23 cellular contexts compared by ENCODE assay signal in the genomic region with DNA sequence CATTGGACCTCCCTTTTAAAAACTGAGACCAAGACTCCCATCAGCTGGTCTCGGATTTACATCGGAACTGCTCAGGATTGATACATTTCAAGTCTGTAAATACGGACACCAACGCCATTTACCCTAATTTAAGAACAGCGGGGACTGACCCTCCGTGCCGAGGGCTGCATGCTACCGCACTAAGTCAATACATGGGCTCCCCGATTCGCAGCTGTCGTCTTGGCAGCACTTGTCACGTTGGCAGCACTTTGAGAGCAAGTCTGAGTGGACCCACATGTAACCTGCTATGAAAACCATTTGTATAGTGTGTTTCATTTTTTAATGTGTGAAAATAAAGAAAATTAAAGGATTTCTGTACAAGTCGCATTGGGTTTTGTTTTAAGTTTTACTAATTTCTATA.
A peak's percentile ranks its signal among the peaks of the same experiment; 100 is the strongest.
DNase-seq lines count a peak whose midpoint lies in the region; ATAC-seq lines count a peak whose summit lies in the region.
"Had no signal": no experiment of that assay in that cellular context is flagged by ENCODE, and none has a peak within 500 bp of the region (broad histone marks: within the 10 kb centered on the region; RNA-seq: fewer than 3 reads in every experiment).

No MANE protein-coding gene starts in this region.

- H3K4me3 Mint-ChIP-seq in activated naive CD8-positive, alpha-beta T cell, result no peak overlapping the region
- H3K4me3 Mint-ChIP-seq in activated naive CD8-positive, alpha-beta T cell treated with anti-CD3 and anti-CD28 coated beads, Interleukin-2, amount 50 U/mL, for 24 hours, result no peak overlapping the region
- no peak overlapping the region for H3K4me3 Mint-ChIP-seq in stimulated activated effector memory CD8-positive, alpha-beta T cell treated with anti-CD3 and anti-CD28 coated beads, Interleukin-12 subunit alpha, Interleukin-12 subunit beta, amount 100 ng/mL, for 72 hours
- H3K4me3 Mint-ChIP-seq: CD4-positive, alpha-beta memory T cell had no signal

- H3K27ac Mint-ChIP-seq in activated naive CD8-positive, alpha-beta T cell, result peak overlapping the region; percentile 2
- no peak overlapping the region for H3K27ac Mint-ChIP-seq in activated naive CD8-positive, alpha-beta T cell treated with anti-CD3 and anti-CD28 coated beads, Interleukin-2, amount 50 U/mL, for 24 hours
- H3K27ac Mint-ChIP-seq in stimulated activated effector memory CD8-positive, alpha-beta T cell treated with anti-CD3 and anti-CD28 coated beads, Interleukin-12 subunit alpha, Interleukin-12 subunit beta, amount 100 ng/mL, for 72 hours, result peak overlapping the region; percentile 61

- no peaks in the 10 kb centered on the region for H3K9me3 Mint-ChIP-seq in activated naive CD8-positive, alpha-beta T cell (ENCODE audit: low read depth)
- H3K9me3 Mint-ChIP-seq in activated naive CD8-positive, alpha-beta T cell treated with anti-CD3 and anti-CD28 coated beads, Interleukin-2, amount 50 U/mL, for 24 hours, result no peaks in the 10 kb centered on the region
- no peaks in the 10 kb centered on the region for H3K9me3 Mint-ChIP-seq in stimulated activated effector memory CD8-positive, alpha-beta T cell treated with anti-CD3 and anti-CD28 coated beads, Interleukin-12 subunit alpha, Interleukin-12 subunit beta, amount 100 ng/mL, for 72 hours
- H3K9me3 Mint-ChIP-seq: CD4-positive, alpha-beta memory T cell had no signal

- DNase-seq in activated naive CD8-positive, alpha-beta T cell treated with anti-CD3 and anti-CD28 coated beads, Interleukin-2, amount 50 U/mL, for 24 hours, result no peak
- DNase-seq in SK-N-MC (ENCODE audit: low read depth, low spot score), result no peak
- DNase-seq in stimulated activated effector memory CD8-positive, alpha-beta T cell treated with anti-CD3 and anti-CD28 coated beads, Interleukin-12 subunit alpha, Interleukin-12 subunit beta, amount 100 ng/mL, for 72 hours (ENCODE audit: low spot score in 2 of 2), result no peak
- no peak for DNase-seq in dedifferentiated amniotic fluid mesenchymal stem cell (ENCODE audit: extremely low spot score)
- DNase-seq in activated CD8-positive, alpha-beta memory T cell treated with anti-CD3 and anti-CD28 coated beads for 24 hours, result no peak
- DNase-seq in T-helper 9 cell, result no peak
- DNase-seq: BE2C; CD4-positive, alpha-beta memory T cell; DMS153; EL; GOT3; KG1; MV-4-11; NCI-H1417 treated with DMSO at 0.1 percent for 48 hours; NCI-H1930; NCI-H226; NCI-H524; NCI-H82; PC-3; RPMI8226; SHP77 treated with DMSO at 0.1 percent for 48 hours had no signal

- no peaks in the 10 kb centered on the region for H3K27me3 Mint-ChIP-seq in activated naive CD8-positive, alpha-beta T cell
- no peaks in the 10 kb centered on the region for H3K27me3 Mint-ChIP-seq in activated naive CD8-positive, alpha-beta T cell treated with anti-CD3 and anti-CD28 coated beads, Interleukin-2, amount 50 U/mL, for 24 hours
- H3K27me3 Mint-ChIP-seq: CD4-positive, alpha-beta memory T cell had no signal

- H3K27ac ChIP-seq in SK-N-MC, result peak overlapping the region; percentile 68
- peak overlapping the region; percentile 19 for H3K27ac ChIP-seq in iPS-20b (ENCODE audit: low read length)

- H3K9ac ChIP-seq in SK-N-MC (ENCODE audit: insufficient read length) (no peak overlapping the region), iPS-20b (ENCODE audit: low read depth, low read length) (no peak overlapping the region; the same call in 1 of the 2 replicates)

- H3K4me1 Mint-ChIP-seq in activated naive CD8-positive, alpha-beta T cell (ENCODE audit: low read depth), result no peaks in the 10 kb centered on the region
- H3K4me1 Mint-ChIP-seq in activated naive CD8-positive, alpha-beta T cell treated with anti-CD3 and anti-CD28 coated beads, Interleukin-2, amount 50 U/mL, for 24 hours, result no peaks in the 10 kb centered on the region
- no peaks in the 10 kb centered on the region for H3K4me1 Mint-ChIP-seq in stimulated activated effector memory CD8-positive, alpha-beta T cell treated with anti-CD3 and anti-CD28 coated beads, Interleukin-12 subunit alpha, Interleukin-12 subunit beta, amount 100 ng/mL, for 72 hours

- H3K9me3 ChIP-seq in SK-N-MC (ENCODE audit: low read depth, low read length), result no peaks in the 10 kb centered on the region
- no peaks in the 10 kb centered on the region for H3K9me3 ChIP-seq in iPS-20b (ENCODE audit: insufficient read depth, low read depth, low read length)
- H3K9me3 ChIP-seq: BE2C had no signal

- H3K36me3 ChIP-seq in SK-N-MC (ENCODE audit: insufficient read depth, low read length) (peaks cover 75% of the 10 kb centered on the region), iPS-20b (ENCODE audit: insufficient read depth, low read depth, low read length) (peaks cover 68% of the 10 kb centered on the region)

- ATAC-seq in activated naive CD8-positive, alpha-beta T cell treated with anti-CD3 and anti-CD28 coated beads, Interleukin-2, amount 50 U/mL, for 24 hours, result no peak
- ATAC-seq in stimulated activated effector memory CD8-positive, alpha-beta T cell treated with anti-CD3 and anti-CD28 coated beads, Interleukin-12 subunit alpha, Interleukin-12 subunit beta, amount 100 ng/mL, for 72 hours, result no peak
- ATAC-seq: PC-3 had no signal

- peaks cover 11% of the 10 kb centered on the region for H3K4me1 ChIP-seq in iPS-20b (ENCODE audit: insufficient read depth, low read length)
- H3K4me1 ChIP-seq: BE2C had no signal

- no peaks in the 10 kb centered on the region for H3K27me3 ChIP-seq in iPS-20b (ENCODE audit: insufficient read depth, low read length)
- H3K27me3 ChIP-seq: BE2C had no signal

- peaks cover 13% of the 10 kb centered on the region for H3K36me3 Mint-ChIP-seq in activated naive CD8-positive, alpha-beta T cell
- peaks cover 56% of the 10 kb centered on the region for H3K36me3 Mint-ChIP-seq in activated naive CD8-positive, alpha-beta T cell treated with anti-CD3 and anti-CD28 coated beads, Interleukin-2, amount 50 U/mL, for 24 hours (ENCODE audit: low read depth)
- peaks cover 92% of the 10 kb centered on the region for H3K36me3 Mint-ChIP-seq in stimulated activated effector memory CD8-positive, alpha-beta T cell treated with anti-CD3 and anti-CD28 coated beads, Interleukin-12 subunit alpha, Interleukin-12 subunit beta, amount 100 ng/mL, for 72 hours

- H3K4me3 ChIP-seq in SK-N-MC, result no peak overlapping the region
- peak overlapping the region; percentile 31; the same call in 1 of the 2 replicates for H3K4me3 ChIP-seq in iPS-20b (ENCODE audit: low read length)
